ENCODE assay signal across 1 cellular context in genomic region chr15:82306791-82307713, GRCh38.
TF ChIP-seq lines count a peak whose summit lies in the region.

No MANE protein-coding gene starts in this region.

TF ChIP-seq in K562, 482 proteins besides CTCF, POLR2A, EP300 and RAD21:
- TF ChIP-seq ZNF583 (CRISPR knock-in tag; IDR thresholded peaks at IDR 0.05) = no peak
- no peak for TF ChIP-seq STAT5B (CRISPR knock-in tag; IDR thresholded peaks at IDR 0.05)
- TF ChIP-seq PHTF2 (CRISPR knock-in tag; IDR thresholded peaks at IDR 0.05) = no peak
- no peak for TF ChIP-seq ZNF143 (CRISPR knock-in tag; IDR thresholded peaks at IDR 0.05)
- TF ChIP-seq CTCFL (IDR thresholded peaks at IDR 0.05; ENCODE audit: borderline replicate concordance, insufficient read depth, low read depth, low read length, poor library complexity, severe bottlenecking) = no peak
- no peak for TF ChIP-seq ZNF57 (CRISPR knock-in tag; IDR thresholded peaks at IDR 0.05)
- no peak for TF ChIP-seq ZNF76 (CRISPR knock-in tag; IDR thresholded peaks at IDR 0.05; ENCODE audit: borderline replicate concordance)
- TF ChIP-seq ZBTB1 (CRISPR knock-in tag; IDR thresholded peaks at IDR 0.05; ENCODE audit: borderline replicate concordance, low read depth) = no peak
- TF ChIP-seq THAP12 (CRISPR knock-in tag; IDR thresholded peaks at IDR 0.05) = no peak
- TF ChIP-seq ETS1 (conservative IDR thresholded peaks at IDR 0.05; ENCODE audit: control insufficient read depth, low read depth, low read length) = no peak
- no peak for TF ChIP-seq ZNF830 (CRISPR knock-in tag; IDR thresholded peaks at IDR 0.05)
- TF ChIP-seq SMC3 (conservative IDR thresholded peaks at IDR 0.05; ENCODE audit: insufficient read depth, low read depth, low read length) = no peak
- TF ChIP-seq SP2 (IDR thresholded peaks at IDR 0.05; ENCODE audit: extremely low read depth, low read depth, low read length, poor library complexity, severe bottlenecking) = no peak
TF ChIP-seq in K562: peak in this region for 0.
